8 cellular contexts compared by ENCODE assay signal in genomic region chr3:21894459-21895083, GRCh38.
A peak's percentile ranks its signal among the peaks of the same experiment; 100 is the strongest.
DNase-seq lines count a peak whose midpoint lies in the region; FAIRE-seq and TF ChIP-seq lines count a peak whose summit lies in the region.

No MANE protein-coding gene starts in this region.

- no peaks in the 10 kb centered on the region for H3K9me2 ChIP-seq in OCI-LY1 (ENCODE audit: low read depth, low read length)

- POLR2A ChIA-PET in GM10248 (lab: Yijun Ruan, JAX): no interaction called here

- H3K36me3 Mint-ChIP-seq in osteocyte (ENCODE audit: unreplicated experiment): no peaks in the 10 kb centered on the region

- no peaks in the 10 kb centered on the region for H3K4me1 Mint-ChIP-seq in osteocyte (ENCODE audit: unreplicated experiment)

- H2AFZ ChIP-seq in OCI-LY1 (ENCODE audit: low read length): no peak overlapping the region

- H4K20me1 ChIP-seq in OCI-LY1 (ENCODE audit: insufficient read depth, low read length): no peaks in the 10 kb centered on the region

- H3K4me3 Mint-ChIP-seq in osteocyte (ENCODE audit: unreplicated experiment): no peak overlapping the region

- FAIRE-seq in GM12891 (lab: Jason Lieb, UNC): no peak

- H3K36me3 ChIP-seq in OCI-LY1 (ENCODE audit: insufficient read depth, low read length): no peaks in the 10 kb centered on the region

- H3K27ac ChIP-seq in OCI-LY1 (ENCODE audit: low read depth, low read length, poor library complexity, severe bottlenecking): no peak overlapping the region

- no peaks in the 10 kb centered on the region for H3K4me1 ChIP-seq in OCI-LY1 (ENCODE audit: insufficient read depth, low read length, severe bottlenecking)

- no peaks in the 10 kb centered on the region for H3F3A ChIP-seq in OCI-LY1 (ENCODE audit: insufficient read depth, low read length)

- H3K27me3 Mint-ChIP-seq in osteocyte (ENCODE audit: unreplicated experiment): peaks cover 14% of the 10 kb centered on the region

- no peak overlapping the region for H3K9ac ChIP-seq in OCI-LY1 (ENCODE audit: low read length)

- H3K9me3 Mint-ChIP-seq in osteocyte (ENCODE audit: unreplicated experiment): no peaks in the 10 kb centered on the region

- no peaks in the 10 kb centered on the region for H3K27me3 ChIP-seq in OCI-LY1 (ENCODE audit: insufficient read depth, low read length)

- no peak overlapping the region for H3K4me2 ChIP-seq in OCI-LY1 (ENCODE audit: low read length)

- H3K79me2 ChIP-seq in OCI-LY1 (ENCODE audit: insufficient read depth, low read length): no peaks in the 10 kb centered on the region

- H3K9me3 ChIP-seq in OCI-LY1 (ENCODE audit: low read length): no peaks in the 10 kb centered on the region

- CTCF ChIA-PET in GM10248 (lab: Yijun Ruan, JAX): interaction anchor here (0.9 to 3.1 kb wide), 6 partner anchors 9 to 25 kb away, joined by 3 to 9 read pairs (median 4); no protein-coding TSS in a partner anchor

- no peak for TF ChIP-seq POLR2A in GM12891 (IDR thresholded peaks at IDR 0.05; ENCODE audit: low read depth, low read length)

- H3K4me3 ChIP-seq in OCI-LY1 (ENCODE audit: low read depth, low read length, poor library complexity, severe bottlenecking): no peak overlapping the region
- no peak overlapping the region for H3K4me3 ChIP-seq in epithelial cell of esophagus (ENCODE audit: low read length)

- TF ChIP-seq CTCF in GM10248 (IDR thresholded peaks at IDR 0.05; ENCODE audit: control extremely low read depth, extremely low read depth, low read depth, missing control alignments) (peak; percentile 16), OCI-LY1 (IDR thresholded peaks at IDR 0.05; ENCODE audit: low read length) (peak; percentile 41), epithelial cell of esophagus (IDR thresholded peaks at IDR 0.05; ENCODE audit: insufficient read depth, low read depth, low read length, missing control alignments) (peak; percentile 52), osteocyte (IDR thresholded peaks at IDR 0.05) (peak; percentile 78)

- no peak overlapping the region for H3K27ac Mint-ChIP-seq in osteocyte (ENCODE audit: unreplicated experiment)

- DNase-seq in GM10248 (ENCODE audit: extremely low spot score): no peak
- peak; percentile 47 for DNase-seq in epithelial cell of esophagus (ENCODE audit: low read depth)
- no peak for DNase-seq in osteocyte (ENCODE audit: extremely low spot score, unreplicated experiment)
- no peak for DNase-seq in activated CD8-positive, alpha-beta memory T cell treated with anti-CD3 and anti-CD28 coated beads, Interleukin-2, amount 50 U/mL, for 48 hours
- no peak for DNase-seq in GM12891 (ENCODE audit: insufficient read length, low spot score)
- no peak for DNase-seq in GOT3 (lab: John Stamatoyannopoulos, UW)
- no peak for DNase-seq in GM19240 (ENCODE audit: insufficient read length, low spot score)

TF ChIP-seq in GM12891, 5 proteins besides CTCF, POLR2A, EP300 and RAD21:
- no peak for TF ChIP-seq SPI1 (IDR thresholded peaks at IDR 0.05; ENCODE audit: low read depth, low read length)
- no peak for TF ChIP-seq TAF1 (IDR thresholded peaks at IDR 0.05; ENCODE audit: low read depth, low read length)
- TF ChIP-seq POU2F2 (IDR thresholded peaks at IDR 0.05; ENCODE audit: low read depth, low read length): no peak
- no peak for TF ChIP-seq PAX5 (IDR thresholded peaks at IDR 0.05; ENCODE audit: insufficient read depth, low read length, severe bottlenecking)
- TF ChIP-seq POLR2AphosphoS5 (IDR thresholded peaks at IDR 0.05; ENCODE audit: low read depth, low read length): no peak

Comparison
In these comparisons a context has a peak if more than half of its experiments do, and no peak if none do; other contexts are left out.
1. CTCF ChIP-seq: peak in every context shown above with its lines; median percentile 78 in osteocyte; 52 in epithelial cell of esophagus; 41 in OCI-LY1; 16 in GM10248.